Comparison of ENCODE assay signal across 18 cellular contexts in genomic region chr11:86355256-86355655, GRCh38.
"Had no signal": no experiment of that assay in that cellular context is flagged by ENCODE, and none has a peak within 500 bp of the region (broad histone marks: within the 10 kb centered on the region; RNA-seq: fewer than 3 reads in every experiment).

No MANE protein-coding gene starts in this region.

- H3K4me1 ChIP-seq: adrenal gland, left ventricle myocardium inferior had no signal

- H3K36me3 ChIP-seq: adrenal gland, left ventricle myocardium inferior had no signal

- H3K36me3 Mint-ChIP-seq: activated CD4-positive, alpha-beta memory T cell treated with anti-CD3 and anti-CD28 coated beads for 36 hours; activated naive CD4-positive, alpha-beta T cell treated with anti-CD3 and anti-CD28 coated beads, Interleukin-2, amount 50 U/mL, for 72 hours had no signal

- ATAC-seq: activated naive CD4-positive, alpha-beta T cell treated with anti-CD3 and anti-CD28 coated beads, Interleukin-2, amount 50 U/mL, for 72 hours; stimulated activated naive B cell treated with anti-CD40 and anti-IgM and Interleukin-4, amounts not matched to agents 10 μg/mL and 1 μg/mL and 100 μg/mL, for 72 hours had no signal

- H3K27ac ChIP-seq: adrenal gland, left ventricle myocardium inferior had no signal

- H3K9me3 ChIP-seq: adrenal gland, left ventricle myocardium inferior had no signal

- H3K4me3 ChIP-seq: adrenal gland, left ventricle myocardium inferior had no signal

- H3K4me1 Mint-ChIP-seq: activated B cell treated with CpG ODN at 0.5 μM for 24 hours; stimulated activated naive B cell treated with anti-CD40 and anti-IgM and Interleukin-4, amounts not matched to agents 10 μg/mL and 1 μg/mL and 100 μg/mL, for 72 hours had no signal

- H3K9me3 Mint-ChIP-seq: activated B cell treated with CpG ODN at 0.5 μM for 24 hours; activated CD4-positive, alpha-beta memory T cell treated with anti-CD3 and anti-CD28 coated beads for 36 hours; activated naive CD4-positive, alpha-beta T cell treated with anti-CD3 and anti-CD28 coated beads, Interleukin-2, amount 50 U/mL, for 72 hours; activated T-helper 1 cell treated with anti-CD3 and anti-CD28 coated beads, Interleukin-12 subunit alpha, Interleukin-12 subunit beta, Interleukin-2, Interleukin-4 antibody, amounts not matched to agents 30 ng/mL and 10 ng/mL and 1 ng/mL, durations not matched to agents 14 hours and 24 hours and 36 hours; stimulated activated naive B cell treated with anti-CD40 and anti-IgM and Interleukin-4, amounts not matched to agents 10 μg/mL and 1 μg/mL and 100 μg/mL, for 72 hours had no signal

- DNase-seq: activated B cell treated with CpG ODN at 0.5 μM for 24 hours; activated CD4-positive, alpha-beta memory T cell treated with anti-CD3 and anti-CD28 coated beads for 36 hours; activated CD4-positive, alpha-beta T cell treated with anti-CD3 and anti-CD28 coated beads for 4 hours; activated gamma-delta T cell treated with Interleukin-2 at 50 U/mL for 16 hours; activated T-cell treated with anti-CD3 and anti-CD28 coated beads for 4 hours; adrenal gland; cerebellar nuclear complex; cortex of kidney; head of caudate nucleus; left ventricle myocardium inferior; mammary epithelial cell; midbrain; occipital lobe; posterior cingulate gyrus; retina; stimulated activated naive B cell treated with anti-CD40 and anti-IgM and Interleukin-4, amounts not matched to agents 10 μg/mL and 1 μg/mL and 100 μg/mL, for 72 hours had no signal

- H3K27ac Mint-ChIP-seq: activated B cell treated with CpG ODN at 0.5 μM for 24 hours; activated CD4-positive, alpha-beta memory T cell treated with anti-CD3 and anti-CD28 coated beads for 36 hours; activated naive CD4-positive, alpha-beta T cell treated with anti-CD3 and anti-CD28 coated beads, Interleukin-2, amount 50 U/mL, for 72 hours; activated T-helper 1 cell treated with anti-CD3 and anti-CD28 coated beads, Interleukin-12 subunit alpha, Interleukin-12 subunit beta, Interleukin-2, Interleukin-4 antibody, amounts not matched to agents 30 ng/mL and 10 ng/mL and 1 ng/mL, durations not matched to agents 14 hours and 24 hours and 36 hours; stimulated activated naive B cell treated with anti-CD40 and anti-IgM and Interleukin-4, amounts not matched to agents 10 μg/mL and 1 μg/mL and 100 μg/mL, for 72 hours had no signal

- H3K27me3 ChIP-seq: adrenal gland had no signal

- H3K27me3 Mint-ChIP-seq: activated B cell treated with CpG ODN at 0.5 μM for 24 hours; activated CD4-positive, alpha-beta memory T cell treated with anti-CD3 and anti-CD28 coated beads for 36 hours; stimulated activated naive B cell treated with anti-CD40 and anti-IgM and Interleukin-4, amounts not matched to agents 10 μg/mL and 1 μg/mL and 100 μg/mL, for 72 hours had no signal

- H3K4me3 Mint-ChIP-seq: activated B cell treated with CpG ODN at 0.5 μM for 24 hours; activated CD4-positive, alpha-beta memory T cell treated with anti-CD3 and anti-CD28 coated beads for 36 hours; activated T-helper 1 cell treated with anti-CD3 and anti-CD28 coated beads, Interleukin-12 subunit alpha, Interleukin-12 subunit beta, Interleukin-2, Interleukin-4 antibody, amounts not matched to agents 30 ng/mL and 10 ng/mL and 1 ng/mL, durations not matched to agents 14 hours and 24 hours and 36 hours; stimulated activated naive B cell treated with anti-CD40 and anti-IgM and Interleukin-4, amounts not matched to agents 10 μg/mL and 1 μg/mL and 100 μg/mL, for 72 hours had no signal
